27 cellular contexts compared by ENCODE assay signal in genomic region chr10:120511165-120511564, GRCh38. TPM values are rescaled to one million over a fixed set of nuclear protein-coding genes. Genes with fewer than 3 reads are reported as not detected.
DNase-seq lines count a peak whose midpoint lies in the region; ATAC-seq and TF ChIP-seq lines count a peak whose summit lies in the region.
"Had no signal": no experiment of that assay in that cellular context is flagged by ENCODE, and none has a peak within 500 bp of the region (broad histone marks: within the 10 kb centered on the region; RNA-seq: fewer than 3 reads in every experiment).

No MANE protein-coding gene starts in this region.

- H3K4me1 ChIP-seq in upper lobe of right lung, result no peaks in the 10 kb centered on the region
- no peaks in the 10 kb centered on the region for H3K4me1 ChIP-seq in naive thymus-derived CD4-positive, alpha-beta T cell (ENCODE audit: control insufficient read depth in 2 of 2, insufficient read depth in 2 of 2, low read length in 2 of 2)
- H3K4me1 ChIP-seq: HAP-1, neural progenitor cell, psoas muscle, stomach had no signal

- TF ChIP-seq CTCF in GM12873 (IDR thresholded peaks at IDR 0.05; ENCODE audit: insufficient read depth, low read depth, low read length, missing control alignments) (peak; percentile 17), epithelial cell of esophagus (IDR thresholded peaks at IDR 0.05; ENCODE audit: insufficient read depth, low read depth, low read length, missing control alignments) (no peak), retinal pigment epithelial cell (conservative IDR thresholded peaks at IDR 0.05; ENCODE audit: low read depth, low read length) (peak; percentile 23), upper lobe of right lung (IDR thresholded peaks at IDR 0.05) (no peak)

- CTCF ChIA-PET in naive thymus-derived CD4-positive, alpha-beta T cell (lab: Charles Lee), result no interaction called here

- no peaks in the 10 kb centered on the region for H3K36me3 Mint-ChIP-seq in naive thymus-derived CD4-positive, alpha-beta T cell
- H3K36me3 Mint-ChIP-seq: activated CD4-positive, alpha-beta memory T cell treated with anti-CD3 and anti-CD28 coated beads for 36 hours; neural progenitor cell; WTC11 had no signal

- no peak overlapping the region for H3K4me3 ChIP-seq in epithelial cell of esophagus (ENCODE audit: low read length)
- H3K4me3 ChIP-seq in retinal pigment epithelial cell (ENCODE audit: low read length), result no peak overlapping the region
- no peak overlapping the region for H3K4me3 ChIP-seq in upper lobe of right lung
- H3K4me3 ChIP-seq in naive thymus-derived CD4-positive, alpha-beta T cell (ENCODE audit: low read length), result no peak overlapping the region
- H3K4me3 ChIP-seq: GM12878, HAP-1, neural progenitor cell, psoas muscle, smooth muscle cell, stomach had no signal

- no peaks in the 10 kb centered on the region for H3K27me3 ChIP-seq in upper lobe of right lung
- no peaks in the 10 kb centered on the region for H3K27me3 ChIP-seq in naive thymus-derived CD4-positive, alpha-beta T cell (ENCODE audit: control insufficient read depth in 2 of 2, insufficient read depth in 2 of 2, low read length in 2 of 2)

- no peaks in the 10 kb centered on the region for H3K4me1 Mint-ChIP-seq in naive thymus-derived CD4-positive, alpha-beta T cell
- H3K4me1 Mint-ChIP-seq: neural progenitor cell had no signal

- peaks cover 0 to 16% (median 4%) of the 10 kb centered on the region in 11 donors for H3K9me3 Mint-ChIP-seq in naive thymus-derived CD4-positive, alpha-beta T cell
- H3K9me3 Mint-ChIP-seq: activated CD4-positive, alpha-beta memory T cell treated with anti-CD3 and anti-CD28 coated beads for 36 hours; neural progenitor cell; WTC11 had no signal

- H3K9me3 ChIP-seq in upper lobe of right lung, result no peaks in the 10 kb centered on the region
- H3K9me3 ChIP-seq in naive thymus-derived CD4-positive, alpha-beta T cell (ENCODE audit: control insufficient read depth in 2 of 3, low read length in 3 of 3), result no peaks in the 10 kb centered on the region
- H3K9me3 ChIP-seq: HAP-1, psoas muscle, stomach had no signal

- peaks cover 0 to 7% (median 0%) of the 10 kb centered on the region in 5 donors for H3K27me3 Mint-ChIP-seq in naive thymus-derived CD4-positive, alpha-beta T cell
- H3K27me3 Mint-ChIP-seq: activated CD4-positive, alpha-beta memory T cell treated with anti-CD3 and anti-CD28 coated beads for 36 hours had no signal

- intact Hi-C loops in upper lobe of right lung (cut with DNase I), result no loop called here
- intact Hi-C loops in naive thymus-derived CD4-positive, alpha-beta T cell (cut with micrococcal nuclease), result no loop called here

- POLR2A ChIA-PET in naive thymus-derived CD4-positive, alpha-beta T cell (lab: Charles Lee), result no interaction called here

- H3K27ac Mint-ChIP-seq in naive thymus-derived CD4-positive, alpha-beta T cell, result no peak overlapping the region
- H3K27ac Mint-ChIP-seq: activated CD4-positive, alpha-beta memory T cell treated with anti-CD3 and anti-CD28 coated beads for 36 hours; neural progenitor cell; WTC11 had no signal

- ATAC-seq in upper lobe of right lung (no peak), HG02884 (IDR thresholded peaks at IDR 0.05; ENCODE audit: unreplicated experiment) (no peak)
- ATAC-seq in naive thymus-derived CD4-positive, alpha-beta T cell, result no peak
- ATAC-seq: GM12878, psoas muscle, WTC11 had no signal

- H3K27ac ChIP-seq in upper lobe of right lung, result no peak overlapping the region
- H3K27ac ChIP-seq in naive thymus-derived CD4-positive, alpha-beta T cell (ENCODE audit: low read depth, low read length), result no peak overlapping the region
- H3K27ac ChIP-seq: neural progenitor cell, psoas muscle, stomach had no signal

- no peaks in the 10 kb centered on the region for H3K36me3 ChIP-seq in upper lobe of right lung
- no peaks in the 10 kb centered on the region for H3K36me3 ChIP-seq in naive thymus-derived CD4-positive, alpha-beta T cell (ENCODE audit: control insufficient read depth in 2 of 3, insufficient read depth in 3 of 3, low read length in 3 of 3)
- H3K36me3 ChIP-seq: HAP-1, neural progenitor cell, stomach had no signal

- DNase-seq in RKO (ENCODE audit: low spot score) (peak; percentile 16), epithelial cell of esophagus (ENCODE audit: low read depth) (peak; percentile 88), retinal pigment epithelial cell (ENCODE audit: low read depth) (peak; percentile 37), upper lobe of right lung (no peak)
- no peak for DNase-seq in naive thymus-derived CD4-positive, alpha-beta T cell
- no peak for DNase-seq in stimulated activated naive CD4-positive, alpha-beta T cell (lab: John Stamatoyannopoulos, UW)
- DNase-seq: activated CD4-positive, alpha-beta memory T cell treated with anti-CD3 and anti-CD28 coated beads for 36 hours; activated naive CD4-positive, alpha-beta T cell treated with Interleukin-2 at 50 U/mL for 16 hours; activated T-cell treated with anti-CD3 and anti-CD28 coated beads for 4 hours; C1 segment of cervical spinal cord; foreskin melanocyte; KBM-7; NCI-H1105 treated with DMSO at 0.1 percent for 48 hours; NCI-H2107; NCI-H526 treated with DMSO at 0.1 percent for 48 hours; psoas muscle; stimulated activated CD4-positive, alpha-beta T cell treated with anti-CD3 and anti-CD28 coated beads, Interleukin-4, amount 100 ng/mL, for 1 hour; stomach; T-helper 2 cell had no signal

- no peak overlapping the region for H3K4me3 Mint-ChIP-seq in naive thymus-derived CD4-positive, alpha-beta T cell
- H3K4me3 Mint-ChIP-seq: activated CD4-positive, alpha-beta memory T cell treated with anti-CD3 and anti-CD28 coated beads for 36 hours; neural progenitor cell; WTC11 had no signal

RNA-seq across cellular contexts. Expression of gene PLPP4, which starts 54.1 kb away (rescaled TPM):
- total RNA-seq in upper lobe of right lung, result 0.38 TPM
- not detected for total RNA-seq in naive thymus-derived CD4-positive, alpha-beta T cell
- polyA plus RNA-seq in naive thymus-derived CD4-positive, alpha-beta T cell, result not detected
- total RNA-seq: activated CD4-positive, alpha-beta memory T cell treated with anti-CD3 and anti-CD28 coated beads for 36 hours; psoas muscle; stomach; ureter had no signal
- polyA plus RNA-seq: psoas muscle, stomach had no signal

Comparison
In these comparisons a context has a peak if more than half of its experiments do, and no peak if none do; other contexts are left out.
1. CTCF ChIP-seq: peak in GM12873 (single experiment) and retinal pigment epithelial cell (single experiment); none in epithelial cell of esophagus (single experiment) and upper lobe of right lung (single experiment).
2. DNase-seq: peak in RKO (single experiment), epithelial cell of esophagus (single experiment) and retinal pigment epithelial cell (single experiment); none in upper lobe of right lung (single experiment), naive thymus-derived CD4-positive, alpha-beta T cell (0 of 9) and stimulated activated naive CD4-positive, alpha-beta T cell (0 of 6).